In the genomic region with DNA sequence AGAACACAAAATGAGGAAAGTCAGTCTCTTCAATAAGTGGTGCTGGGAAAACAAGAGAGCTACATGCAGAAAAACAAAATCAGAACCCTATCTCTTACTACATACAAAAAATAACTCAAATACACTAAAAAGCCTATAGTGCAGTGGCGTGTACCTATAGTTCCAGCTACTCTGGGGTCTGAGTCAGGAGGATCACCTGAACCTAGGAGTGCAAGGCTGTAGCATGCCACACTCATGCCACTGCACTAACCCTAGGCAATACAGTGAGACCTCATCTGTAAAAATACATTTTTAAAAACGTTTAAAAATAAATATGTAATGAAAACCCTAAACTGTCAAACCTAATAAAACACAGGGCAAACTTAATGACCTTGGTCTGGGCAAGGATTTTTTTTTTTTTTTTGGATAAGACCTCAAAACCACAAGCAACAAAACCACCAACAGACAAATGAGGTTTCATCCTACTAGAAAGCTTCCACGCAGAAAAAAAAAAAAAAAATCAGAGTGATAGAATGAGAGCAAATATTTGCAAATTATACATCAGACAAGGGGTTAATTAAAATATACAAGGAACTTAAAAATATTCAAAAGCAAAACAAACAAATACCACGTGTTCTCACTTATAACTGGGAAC, we compare ENCODE assay signal across 27 cellular contexts. TPM values are rescaled to one million over a fixed set of nuclear protein-coding genes. Genes with fewer than 3 reads are reported as not detected.
DNase-seq lines count a peak whose midpoint lies in the region; ATAC-seq, FAIRE-seq and TF ChIP-seq lines count a peak whose summit lies in the region.
"Had no signal": no experiment of that assay in that cellular context is flagged by ENCODE, and none has a peak within 500 bp of the region (broad histone marks: within the 10 kb centered on the region; RNA-seq: fewer than 3 reads in every experiment).

No MANE protein-coding gene starts in this region.

- H3K9me2 ChIP-seq in Loucy (replicated peaks; ENCODE audit: low read depth, low read length), result no peaks in the 10 kb centered on the region
- H3K9me2 ChIP-seq: SK-N-SH had no signal

- peak overlapping the region; percentile 78 for H3K4me2 ChIP-seq in Loucy (ENCODE audit: low read depth, low read length, poor library complexity, severe bottlenecking)
- H3K4me2 ChIP-seq: GM23338, SK-N-SH had no signal

- no peak for DNase-seq in T-helper 2 cell treated with Interferon-gamma antibody and Interleukin-4, amounts not matched to agents 5 μg/mL and 100 μg/mL, for 36 hours (ENCODE audit: low spot score)
- DNase-seq in T-helper 2 cell, result no peak
- DNase-seq in NAMALWA (ENCODE audit: low spot score), result peak; percentile 7
- DNase-seq in T-helper 17 cell, result no peak
- DNase-seq in frontal cortex (ENCODE audit: low spot score in 2 of 2), result no peak
- DNase-seq in HCEC 1CT, result no peak
- DNase-seq in cerebellar cortex (ENCODE audit: low spot score), result no peak
- DNase-seq: 8988T; ACHN; BE2C; CD4-positive, CD25-positive, alpha-beta regulatory T cell; DMS153; H9; HFFc6; IMR-90; MG63; NCI-H2029; NCI-H446 treated with DMSO at 0.1 percent for 48 hours; NCI-H526; NCI-H82; SK-N-SH; SW 1271 had no signal

- H3K4me3 ChIP-seq in Loucy (ENCODE audit: low read length, poor library complexity, severe bottlenecking), result peak overlapping the region; percentile 46
- H3K4me3 ChIP-seq: GM23338, MG63 had no signal

- H3K9me3 ChIP-seq in Loucy (ENCODE audit: insufficient read depth, low read depth, low read length) (no peaks in the 10 kb centered on the region), T-helper 17 cell (ENCODE audit: control insufficient read depth, low read length, poor library complexity, severe bottlenecking) (no peaks in the 10 kb centered on the region)
- H3K9me3 ChIP-seq: BE2C, MG63, SK-N-SH had no signal

- H3K79me2 ChIP-seq in Loucy (ENCODE audit: insufficient read depth, low read length), result no peaks in the 10 kb centered on the region

- no peak overlapping the region for H2AFZ ChIP-seq in Loucy (ENCODE audit: low read length)
- H2AFZ ChIP-seq: GM23338 had no signal

- H3K4me1 ChIP-seq in Loucy (ENCODE audit: insufficient read depth, low read length, poor library complexity, severe bottlenecking), result peaks cover 45% of the 10 kb centered on the region
- H3K4me1 ChIP-seq: BE2C had no signal

- peak overlapping the region; percentile 49 for H3K4me3 Mint-ChIP-seq in T-helper 2 cell treated with Interferon-gamma antibody and Interleukin-4, amounts not matched to agents 5 μg/mL and 100 μg/mL, for 36 hours
- peak overlapping the region; percentile 53 for H3K4me3 Mint-ChIP-seq in T-helper 17 cell
- H3K4me3 Mint-ChIP-seq: CD4-positive, CD25-positive, alpha-beta regulatory T cell; GM23338; H9; HFFc6; T-helper 1 cell treated with Interleukin-12 subunit alpha and Interleukin-12 subunit beta and Interleukin-4 antibody, amounts not matched to agents 30 μg/mL and 1 μg/mL, for 36 hours had no signal

- no peaks in the 10 kb centered on the region for H4K20me1 ChIP-seq in Loucy (ENCODE audit: insufficient read depth, low read length, poor library complexity, severe bottlenecking)

- 0 out of 2 replicates have a peak, but pooled peaks cover 2% of the 10 kb centered on the region for H3F3A ChIP-seq in Loucy (ENCODE audit: low read depth)

- no peak for ATAC-seq in T-helper 17 cell
- ATAC-seq: GM23338 had no signal

- H3K4me1 Mint-ChIP-seq in T-helper 2 cell treated with Interferon-gamma antibody and Interleukin-4, amounts not matched to agents 5 μg/mL and 100 μg/mL, for 36 hours (ENCODE audit: low read depth), result peaks cover 23% of the 10 kb centered on the region
- H3K4me1 Mint-ChIP-seq in T-helper 17 cell, result peaks cover 3% of the 10 kb centered on the region
- H3K4me1 Mint-ChIP-seq: CD4-positive, CD25-positive, alpha-beta regulatory T cell had no signal

- H3K9me3 Mint-ChIP-seq in T-helper 2 cell treated with Interferon-gamma antibody and Interleukin-4, amounts not matched to agents 5 μg/mL and 100 μg/mL, for 36 hours, result no peaks in the 10 kb centered on the region
- H3K9me3 Mint-ChIP-seq: T-helper 1 cell treated with Interleukin-12 subunit alpha and Interleukin-12 subunit beta and Interleukin-4 antibody, amounts not matched to agents 30 μg/mL and 1 μg/mL, for 36 hours had no signal

- no peaks in the 10 kb centered on the region for H3K36me3 ChIP-seq in Loucy (ENCODE audit: insufficient read depth, low read length)
- H3K36me3 ChIP-seq: BE2C, MG63 had no signal

- FAIRE-seq in frontal cortex (lab: Jason Lieb, UNC), result no peak
- FAIRE-seq: GM18507 had no signal

- peak overlapping the region; percentile 28 for H3K27ac Mint-ChIP-seq in T-helper 2 cell treated with Interferon-gamma antibody and Interleukin-4, amounts not matched to agents 5 μg/mL and 100 μg/mL, for 36 hours
- H3K27ac Mint-ChIP-seq in T-helper 17 cell, result no peak overlapping the region
- H3K27ac Mint-ChIP-seq: CD4-positive, CD25-positive, alpha-beta regulatory T cell; GM23338; H9; HFFc6; T-helper 1 cell treated with Interleukin-12 subunit alpha and Interleukin-12 subunit beta and Interleukin-4 antibody, amounts not matched to agents 30 μg/mL and 1 μg/mL, for 36 hours had no signal

- peaks cover 7% of the 10 kb centered on the region for H3K27me3 Mint-ChIP-seq in T-helper 2 cell treated with Interferon-gamma antibody and Interleukin-4, amounts not matched to agents 5 μg/mL and 100 μg/mL, for 36 hours (ENCODE audit: low read depth)
- peaks cover 9% of the 10 kb centered on the region for H3K27me3 Mint-ChIP-seq in T-helper 17 cell

- peak overlapping the region; percentile 17 for H3K9ac ChIP-seq in Loucy (ENCODE audit: low read depth, low read length, poor library complexity, severe bottlenecking)
- H3K9ac ChIP-seq: SK-N-SH had no signal

- no peak for TF ChIP-seq CTCF in Loucy (conservative IDR thresholded peaks at IDR 0.05; ENCODE audit: low read length)

- H3K27me3 ChIP-seq in Loucy (ENCODE audit: insufficient read depth, low read length, poor library complexity, severe bottlenecking), result no peaks in the 10 kb centered on the region
- H3K27me3 ChIP-seq: BE2C, MG63 had no signal

- H3K36me3 Mint-ChIP-seq in T-helper 2 cell treated with Interferon-gamma antibody and Interleukin-4, amounts not matched to agents 5 μg/mL and 100 μg/mL, for 36 hours (ENCODE audit: low read depth), result no peaks in the 10 kb centered on the region
- no peaks in the 10 kb centered on the region for H3K36me3 Mint-ChIP-seq in T-helper 17 cell (ENCODE audit: low read depth)
- H3K36me3 Mint-ChIP-seq: CD4-positive, CD25-positive, alpha-beta regulatory T cell had no signal

RNA-seq across cellular contexts. Expression of a gene that starts 35.2 kb away (rescaled TPM):
- under 1 TPM in 1 of 2 donors, not detected in 1; 0.26 TPM for total RNA-seq in T-helper 17 cell
- total RNA-seq in frontal cortex, result not detected
- total RNA-seq: CD4-positive, CD25-positive, alpha-beta regulatory T cell; GM23338; H9; HFFc6; IMR-90; LHCN-M2 had no signal
